Comparison of ENCODE assay signal across 1 cellular context in the genomic region with DNA sequence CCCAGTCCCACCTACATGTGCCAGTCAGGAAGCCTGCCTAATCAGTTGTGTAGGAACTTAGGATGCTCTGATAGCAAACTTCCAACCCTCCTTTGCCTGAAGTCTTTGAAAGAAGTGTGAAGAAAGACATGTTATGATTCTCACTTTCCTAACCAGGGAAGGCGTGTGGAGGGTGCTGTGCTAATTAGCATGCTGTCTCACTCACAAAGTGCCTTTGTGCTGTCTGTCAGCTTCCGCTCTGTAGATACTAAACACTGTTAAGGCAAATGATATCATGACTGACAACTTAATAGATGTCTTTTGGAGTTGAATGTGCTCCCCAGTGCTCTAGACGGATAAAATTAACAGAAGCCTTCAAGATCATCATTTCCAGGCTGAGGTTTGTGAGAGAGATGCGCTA.
TF ChIP-seq lines count a peak whose summit lies in the region.

No MANE protein-coding gene starts in this region.

TF ChIP-seq in H1, 55 proteins besides CTCF, POLR2A, EP300 and RAD21 (continued from another document):
- TF ChIP-seq GABPA (IDR thresholded peaks at IDR 0.05; ENCODE audit: borderline replicate concordance, insufficient read depth, low read length) (no peak), ASH2L (IDR thresholded peaks at IDR 0.05; ENCODE audit: low read length) (no peak)
